Comparison of ENCODE assay signal across 9 cellular contexts in the genomic region with DNA sequence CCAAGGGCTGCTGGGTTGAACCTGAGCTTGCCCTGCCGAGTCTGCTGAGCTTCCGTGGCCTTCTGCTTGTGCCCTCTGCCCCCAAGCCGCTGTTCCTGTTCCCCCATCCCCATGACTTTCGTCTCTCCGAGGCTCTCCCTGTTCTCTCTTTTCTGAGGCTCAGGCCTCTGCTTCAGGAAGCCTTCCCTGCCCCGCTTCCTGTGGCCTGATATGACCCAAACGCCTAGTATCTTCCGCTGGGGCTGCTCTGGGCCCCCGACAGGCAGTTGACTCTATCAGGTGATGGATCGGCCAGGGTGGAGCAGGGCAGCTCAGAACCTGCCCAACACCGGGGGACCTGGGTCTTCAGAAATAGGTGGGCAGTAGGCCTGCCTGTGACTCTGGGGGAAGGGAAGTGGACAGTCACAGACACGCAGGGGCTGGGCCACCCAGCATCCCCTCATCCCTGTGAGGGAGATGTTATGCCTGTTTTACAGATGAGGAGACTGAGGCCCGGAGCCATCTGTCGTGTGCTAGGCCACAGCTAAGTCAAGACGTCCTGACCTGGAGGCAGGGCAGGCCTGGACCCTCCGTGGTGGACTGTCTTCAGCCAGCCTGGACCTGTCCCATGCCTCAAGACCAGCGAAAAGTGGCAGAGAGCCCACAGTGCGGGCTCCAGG. TPM values are rescaled to one million over a fixed set of nuclear protein-coding genes. Genes with fewer than 3 reads are reported as not detected.
A peak's percentile ranks its signal among the peaks of the same experiment; 100 is the strongest.
DNase-seq lines count a peak whose midpoint lies in the region; ATAC-seq, FAIRE-seq and TF ChIP-seq lines count a peak whose summit lies in the region.
"Had no signal": no experiment of that assay in that cellular context is flagged by ENCODE, and none has a peak within 500 bp of the region (broad histone marks: within the 10 kb centered on the region; RNA-seq: fewer than 3 reads in every experiment).

No MANE protein-coding gene starts in this region.

- H3K56ac ChIP-seq in mesendoderm (ENCODE audit: low read length), result peak overlapping the region; percentile 77

- no peak for TF ChIP-seq RAD21 in GM12878 (IDR thresholded peaks at IDR 0.05; ENCODE audit: insufficient read depth, low read depth, low read length)

- H4K20me1 ChIP-seq in GM12878 (ENCODE audit: control insufficient read depth, insufficient read depth), result no peaks in the 10 kb centered on the region

- POLR2A ChIA-PET in GM12878 (lab: Charles Lee), result interaction anchor here (0.6 to 6.3 kb wide), 14 partner anchors 10 to 514 kb away, joined by 3 to 92 read pairs (median 4); a partner anchor contains a TSS

- H4K5ac ChIP-seq in mesendoderm (ENCODE audit: low read length), result no peak overlapping the region

- H3K23ac ChIP-seq in mesendoderm (ENCODE audit: low read length), result no peak overlapping the region

- no peak overlapping the region for H3K4ac ChIP-seq in mesendoderm (ENCODE audit: low read depth, low read length)

- SMC1A ChIA-PET in GM12878 (lab: Charles Lee; ENCODE audit: uncharacterized antibody, unreplicated experiment), result interaction anchor here (0.7 to 4.6 kb wide), 5 partner anchors 18 to 87 kb away, joined by 3 to 32 read pairs (median 3); a partner anchor contains a TSS

- no peak overlapping the region for H2BK15ac ChIP-seq in mesendoderm (replicated peaks; ENCODE audit: low read depth)

- H3K79me2 ChIP-seq in GM12878 (ENCODE audit: control insufficient read depth, insufficient read depth, low read length), result peaks cover 19% of the 10 kb centered on the region
- no peaks in the 10 kb centered on the region for H3K79me2 ChIP-seq in mesendoderm (ENCODE audit: control insufficient read depth, insufficient read depth, low read length)

- H2BK120ac ChIP-seq in mesendoderm (ENCODE audit: low read depth, low read length), result no peak overlapping the region

- H2AK5ac ChIP-seq in mesendoderm (ENCODE audit: low read length), result no peak overlapping the region

- no peaks in the 10 kb centered on the region for H3K79me1 ChIP-seq in mesendoderm (ENCODE audit: low read length)

- no peak overlapping the region for H2AFZ ChIP-seq in GM12878 (ENCODE audit: control insufficient read depth, low read depth, low read length)

- H3K4me3 ChIP-seq in GM12878, result peak overlapping the region; percentile 88
- H3K4me3 ChIP-seq in mesendoderm (ENCODE audit: low read length), result no peak overlapping the region
- H3K4me3 ChIP-seq in vagina, result peak overlapping the region; percentile 87 to 92

- H3K27me3 ChIP-seq in GM12878 (replicated peaks in 1 of 2; ENCODE audit: control insufficient read depth in 2 of 2, insufficient read depth in 2 of 2, low read length in 1 of 2) (no peaks in the 10 kb centered on the region), mesendoderm (ENCODE audit: insufficient read depth, low read length, poor library complexity) (no peaks in the 10 kb centered on the region), vagina (no peaks in the 10 kb centered on the region)

- in situ Hi-C loops in GM12878 (cut with MboI), result no loop called here

- H3K9me3 ChIP-seq in GM12878 (replicated peaks; ENCODE audit: control insufficient read depth, insufficient read depth, low read length) (no peaks in the 10 kb centered on the region), vagina (no peaks in the 10 kb centered on the region)

- no peak for TF ChIP-seq CTCF in GM12878 (IDR thresholded peaks at IDR 0.05 in 2 of 3, conservative IDR thresholded peaks at IDR 0.05 in 1 of 3; ENCODE audit: control insufficient read depth in 2 of 3, extremely low read depth in 1 of 3, insufficient read depth in 1 of 3, low read depth in 3 of 3, low read length in 3 of 3)
- TF ChIP-seq CTCF in vagina (IDR thresholded peaks at IDR 0.05), result no peak

- intact Hi-C loops in left cardiac atrium (cut with DNase I), result no loop called here
- intact Hi-C loops in left ventricle myocardium superior (cut with micrococcal nuclease), result no loop called here
- intact Hi-C loops in GM12878 (cut with micrococcal nuclease; ENCODE audit: unreplicated experiment), result loop anchor here (2.0 kb wide), 1 partner anchor 17 kb away; a partner anchor contains a TSS
- intact Hi-C loops in vagina (cut with DNase I), result no loop called here

- no peak overlapping the region for H4K8ac ChIP-seq in mesendoderm (ENCODE audit: low read depth, low read length)

- TF ChIP-seq POLR2A in GM12878 (IDR thresholded peaks at IDR 0.05; ENCODE audit: low read depth, low read length) (no peak), vagina (IDR thresholded peaks at IDR 0.05) (no peak)

- CTCF ChIA-PET in GM12878 (lab: Yijun Ruan, JAX), result interaction anchor here (0.8 to 5.7 kb wide), 7 partner anchors 16 to 63 kb away, joined by 3 to 147 read pairs (median 23); a partner anchor contains a TSS

- no peak for FAIRE-seq in GM12878 (lab: Jason Lieb, UNC)

- no peaks in the 10 kb centered on the region; a peak in 2 of 4 replicates for H3K36me3 ChIP-seq in GM12878 (ENCODE audit: control insufficient read depth in 2 of 2, insufficient read depth in 2 of 2, low read length in 1 of 2)
- H3K36me3 ChIP-seq in mesendoderm (ENCODE audit: control insufficient read depth, insufficient read depth, low read length), result peaks cover 8% of the 10 kb centered on the region
- H3K36me3 ChIP-seq in vagina, result peaks cover 0 to 30% of the 10 kb centered on the region in 2 donors

- H3K4me1 ChIP-seq in GM12878 (ENCODE audit: control insufficient read depth, insufficient read depth, low read length) (peaks cover 12% of the 10 kb centered on the region), mesendoderm (ENCODE audit: control insufficient read depth, low read depth, low read length) (peaks cover 5% of the 10 kb centered on the region), vagina (peaks cover 33% of the 10 kb centered on the region)

- TF ChIP-seq EP300 in GM12878 (IDR thresholded peaks at IDR 0.05; ENCODE audit: borderline replicate concordance in 1 of 2, control insufficient read depth in 1 of 2, low read depth in 2 of 2, low read length in 2 of 2), result no peak

- H2BK5ac ChIP-seq in mesendoderm (ENCODE audit: low read length), result peak overlapping the region; percentile 10

- no peak overlapping the region for H3K18ac ChIP-seq in mesendoderm (ENCODE audit: low read length)

- H3K9ac ChIP-seq in GM12878 (ENCODE audit: control insufficient read depth, insufficient read depth, low read length) (peak overlapping the region; percentile 97), mesendoderm (ENCODE audit: low read length) (peak overlapping the region; percentile 32)

- BruUV-seq in GM12878 (replicated peaks; lab: Mats Ljungman, UMichigan), result no TSS peak

- WGBS in GM12878 (ENCODE audit: insufficient coverage, insufficient replicate concordance, low lambda C conversion rate, missing lambda C conversion rate), result 63% methylated on average over 18 of the region's 18 CpGs
- no CpG with 5 or more reads among the region's 18 CpGs for WGBS in mesendoderm (ENCODE audit: extremely low coverage, insufficient coverage, low lambda C conversion rate)

- peak overlapping the region; percentile 100 for H3K4me2 ChIP-seq in GM12878 (ENCODE audit: control insufficient read depth, insufficient read depth)
- no peak overlapping the region for H3K4me2 ChIP-seq in mesendoderm (ENCODE audit: low read length)

- peak overlapping the region; percentile 81 for H3K27ac ChIP-seq in GM12878 (ENCODE audit: control insufficient read depth, insufficient read depth)
- H3K27ac ChIP-seq in mesendoderm (ENCODE audit: low read depth, low read length), result peak overlapping the region; percentile 30
- peak overlapping the region; percentile 98 for H3K27ac ChIP-seq in vagina

- ATAC-seq in left cardiac atrium (no peak), left ventricle myocardium superior (no peak), GM12878 (no peak)

- DNase-seq in left cardiac atrium (peak; percentile 64), left ventricle myocardium superior (no peak), GM12878 (ENCODE audit: low read depth, low spot score) (no peak), mesendoderm (no peak), vagina (ENCODE audit: extremely low spot score in 2 of 2) (no peak), NCI-H345 treated with DMSO at 0.1 percent for 48 hours (lab: John Stamatoyannopoulos, UW; ENCODE audit: unreplicated experiment) (no peak), kidney glomerular epithelial cell (lab: John Stamatoyannopoulos, UW) (no peak), retina (no peak)
- DNase-seq: central memory CD4-positive, alpha-beta T cell had no signal

- RAD21 ChIA-PET in GM12878 (lab: Charles Lee; ENCODE audit: unreplicated experiment), result interaction anchor here (0.9 to 4.3 kb wide), 5 partner anchors 16 to 64 kb away, joined by 3 to 56 read pairs (median 4); a partner anchor contains a TSS

RNA-seq across cellular contexts. Expression of a gene that starts 16.3 kb away (rescaled TPM):
- total RNA-seq in left cardiac atrium, result 10 to 100 TPM; 68.9 to 96.3 TPM
- total RNA-seq in left ventricle myocardium superior, result 98.7 TPM
- total RNA-seq in GM12878 (2013; cell fraction: nucleolus; rRNA removed), result 14.0 and 18.4 TPM in 2 replicates
- total RNA-seq in GM12878 (2014; rRNA removed), result 67.2 and 68.2 TPM in 2 replicates
- 11.7 and 14.3 TPM in 2 replicates for total RNA-seq in GM12878 (2014; rRNA removed; fragmentation: Illumina TruSeq; extraction: Trizol)
- total RNA-seq in GM12878 (2021), result 41.0 and 41.1 TPM in 2 replicates
- 14.3 TPM for polyA plus RNA-seq in GM12878 (2011; ENCODE audit: low read depth)
- polyA plus RNA-seq in GM12878 (2011; rRNA removed), result 16.1 and 38.1 TPM in 2 replicates
- polyA plus RNA-seq in GM12878 (2011; cell fraction: cytosol; rRNA removed), result 55.1 and 86.9 TPM in 2 replicates
- 29.9 and 33.6 TPM in 2 replicates for polyA plus RNA-seq in GM12878 (2011; cell fraction: nucleus; rRNA removed)
- polyA plus RNA-seq in GM12878 (2012), result 28.7 and 31.3 TPM in 2 replicates
- 1.1 and 6.7 TPM in 2 replicates for polyA plus RNA-seq in GM12878 (2014; fragmentation: Illumina TruSeq; extraction: Trizol)
- 1 to 10 TPM; 1.5 to 7.4 TPM for polyA plus RNA-seq in GM12878 (2014; fragmentation: Nextera tagmentation; extraction: Ambion mirVana)
- polyA plus RNA-seq in GM12878 (2014; rRNA removed), result 61.8 and 85.7 TPM in 2 replicates
- polyA plus RNA-seq in GM12878 (2016; fragmentation: Nextera tagmentation; extraction: Ambion mirVana), result 10 to 100 TPM; 62.6 to 65.5 TPM
- 5.2 and 13.9 TPM in 2 replicates for polyA minus RNA-seq in GM12878 (2011; rRNA and poly(A)+ RNA removed)
- polyA minus RNA-seq in GM12878 (2011; cell fraction: cytosol; rRNA and poly(A)+ RNA removed), result 5.6 and 10.4 TPM in 2 replicates
- polyA minus RNA-seq in GM12878 (2011; cell fraction: nucleus; rRNA and poly(A)+ RNA removed), result 11.1 and 23.5 TPM in 2 replicates
- 18.3 TPM for polyA plus RNA-seq in mesendoderm (2013, experiment 1 of 2)
- 18.3 TPM for polyA plus RNA-seq in mesendoderm (2013, experiment 2 of 2)
- 83.5 TPM for total RNA-seq in vagina

RNA-seq across cellular contexts. Expression of a gene that starts 16.8 kb away (rescaled TPM):
- total RNA-seq in left cardiac atrium (10 to 100 TPM; 13.6 to 14.4 TPM), left ventricle myocardium superior (12.0 TPM), GM12878 (2014; rRNA removed) (7.5 and 7.7 TPM in 2 replicates), GM12878 (2014; rRNA removed; fragmentation: Illumina TruSeq; extraction: Trizol) (2.8 and 3.3 TPM in 2 replicates), GM12878 (2021) (7.8 and 10.3 TPM in 2 replicates), vagina (33.1 TPM)
- total RNA-seq in GM12878 (2013; cell fraction: nucleolus; rRNA removed), result 9.4 and 10.2 TPM in 2 replicates
- 1.5 TPM for polyA plus RNA-seq in GM12878 (2011; ENCODE audit: low read depth)
- polyA plus RNA-seq in GM12878 (2011; rRNA removed) (2.0 and 3.2 TPM in 2 replicates), GM12878 (2014; fragmentation: Illumina TruSeq; extraction: Trizol) (1.1 and 3.6 TPM in 2 replicates), GM12878 (2014; fragmentation: Nextera tagmentation; extraction: Ambion mirVana) (under 1 TPM; 0.03 to 0.18 TPM), GM12878 (2014; rRNA removed) (7.3 and 7.6 TPM in 2 replicates), GM12878 (2016; fragmentation: Nextera tagmentation; extraction: Ambion mirVana) (1 to 10 TPM; 1.4 TPM)
- polyA plus RNA-seq in GM12878 (2011; cell fraction: cytosol; rRNA removed), result 3.8 and 4.1 TPM in 2 replicates
- polyA plus RNA-seq in GM12878 (2011; cell fraction: nucleus; rRNA removed), result 24.2 and 27.6 TPM in 2 replicates
- 5.1 and 5.5 TPM in 2 replicates for polyA plus RNA-seq in GM12878 (2012)
- polyA minus RNA-seq in GM12878 (2011; rRNA and poly(A)+ RNA removed), result 4.1 and 5.0 TPM in 2 replicates
- 4.0 and 4.8 TPM in 2 replicates for polyA minus RNA-seq in GM12878 (2011; cell fraction: cytosol; rRNA and poly(A)+ RNA removed)
- polyA minus RNA-seq in GM12878 (2011; cell fraction: nucleus; rRNA and poly(A)+ RNA removed), result 7.3 and 9.2 TPM in 2 replicates
- 39.7 TPM for polyA plus RNA-seq in mesendoderm (2013, experiment 1 of 2)
- 40.7 TPM for polyA plus RNA-seq in mesendoderm (2013, experiment 2 of 2)

RNA-seq across cellular contexts. Expression of a gene that starts 17.5 kb away (rescaled TPM):
- 10 to 100 TPM; 31.6 to 32.6 TPM for total RNA-seq in left cardiac atrium
- total RNA-seq in left ventricle myocardium superior, result 33.6 TPM
- 15.6 and 20.1 TPM in 2 replicates for total RNA-seq in GM12878 (2013; cell fraction: nucleolus; rRNA removed)
- 13.7 and 14.5 TPM in 2 replicates for total RNA-seq in GM12878 (2014; rRNA removed)
- 7.3 and 10.6 TPM in 2 replicates for total RNA-seq in GM12878 (2014; rRNA removed; fragmentation: Illumina TruSeq; extraction: Trizol)
- 26.3 and 29.2 TPM in 2 replicates for total RNA-seq in GM12878 (2021)
- 17.7 TPM for polyA plus RNA-seq in GM12878 (2011; ENCODE audit: low read depth)
- 4.6 and 13.8 TPM in 2 replicates for polyA plus RNA-seq in GM12878 (2011; rRNA removed)
- 19.9 and 31.8 TPM in 2 replicates for polyA plus RNA-seq in GM12878 (2011; cell fraction: cytosol; rRNA removed)
- 92.7 and 122 TPM in 2 replicates for polyA plus RNA-seq in GM12878 (2011; cell fraction: nucleus; rRNA removed)
- polyA plus RNA-seq in GM12878 (2012), result 21.5 and 23.2 TPM in 2 replicates
- 2.9 and 11.0 TPM in 2 replicates for polyA plus RNA-seq in GM12878 (2014; fragmentation: Illumina TruSeq; extraction: Trizol)
- polyA plus RNA-seq in GM12878 (2014; fragmentation: Nextera tagmentation; extraction: Ambion mirVana), result under 1 TPM; 0.37 to 0.75 TPM
- 19.0 and 26.9 TPM in 2 replicates for polyA plus RNA-seq in GM12878 (2014; rRNA removed)
- 10 to 100 TPM; 15.8 to 18.6 TPM for polyA plus RNA-seq in GM12878 (2016; fragmentation: Nextera tagmentation; extraction: Ambion mirVana)
- polyA minus RNA-seq in GM12878 (2011; rRNA and poly(A)+ RNA removed), result 11.5 and 14.9 TPM in 2 replicates
- 12.2 and 13.6 TPM in 2 replicates for polyA minus RNA-seq in GM12878 (2011; cell fraction: cytosol; rRNA and poly(A)+ RNA removed)
- 21.0 and 34.0 TPM in 2 replicates for polyA minus RNA-seq in GM12878 (2011; cell fraction: nucleus; rRNA and poly(A)+ RNA removed)
- 15.4 TPM for polyA plus RNA-seq in mesendoderm (2013, experiment 1 of 2)
- 16.1 TPM for polyA plus RNA-seq in mesendoderm (2013, experiment 2 of 2)
- total RNA-seq in vagina, result 20.6 TPM

RNA-seq across cellular contexts. Expression of a gene that starts 21.4 kb away (rescaled TPM):
- total RNA-seq in left cardiac atrium (100 to 1,000 TPM; 122 to 135 TPM), left ventricle myocardium superior (132 TPM), GM12878 (2014; rRNA removed) (219 and 251 TPM in 2 replicates), GM12878 (2014; rRNA removed; fragmentation: Illumina TruSeq; extraction: Trizol) (170 and 195 TPM in 2 replicates), GM12878 (2021) (264 and 283 TPM in 2 replicates), vagina (85.2 TPM)
- total RNA-seq in GM12878 (2013; cell fraction: nucleolus; rRNA removed), result 10.7 and 13.0 TPM in 2 replicates
- polyA plus RNA-seq in GM12878 (2011; ENCODE audit: low read depth), result 46.9 TPM
- polyA plus RNA-seq in GM12878 (2011; rRNA removed) (75.7 and 138 TPM in 2 replicates), GM12878 (2014; fragmentation: Illumina TruSeq; extraction: Trizol) (42.7 and 109 TPM in 2 replicates), GM12878 (2014; fragmentation: Nextera tagmentation; extraction: Ambion mirVana) (10 to 100 TPM in 1 of 2 experiments, 1 to 10 TPM in 1; 8.4 to 27.7 TPM), GM12878 (2014; rRNA removed) (222 and 270 TPM in 2 replicates), GM12878 (2016; fragmentation: Nextera tagmentation; extraction: Ambion mirVana) (10 to 100 TPM; 59.7 to 84.0 TPM)
- polyA plus RNA-seq in GM12878 (2011; cell fraction: cytosol; rRNA removed), result 154 and 216 TPM in 2 replicates
- 118 and 123 TPM in 2 replicates for polyA plus RNA-seq in GM12878 (2011; cell fraction: nucleus; rRNA removed)
- polyA plus RNA-seq in GM12878 (2012), result 119 TPM in 2 replicates
- 29.3 and 51.8 TPM in 2 replicates for polyA minus RNA-seq in GM12878 (2011; rRNA and poly(A)+ RNA removed)
- 30.6 and 32.9 TPM in 2 replicates for polyA minus RNA-seq in GM12878 (2011; cell fraction: cytosol; rRNA and poly(A)+ RNA removed)
- 12.5 and 20.9 TPM in 2 replicates for polyA minus RNA-seq in GM12878 (2011; cell fraction: nucleus; rRNA and poly(A)+ RNA removed)
- 546 TPM for polyA plus RNA-seq in mesendoderm (2013, experiment 1 of 2)
- polyA plus RNA-seq in mesendoderm (2013, experiment 2 of 2), result 550 TPM

RNA-seq across cellular contexts. Expression of a gene that starts 22.9 kb away (rescaled TPM):
- total RNA-seq in left cardiac atrium, result under 1 TPM in 1 of 2 donors, not detected in 1; 0.13 TPM
- total RNA-seq in left ventricle myocardium superior, result not detected
- 0.33 and 0.69 TPM in 2 replicates for total RNA-seq in GM12878 (2013; cell fraction: nucleolus; rRNA removed)
- not detected in 2 replicates for total RNA-seq in GM12878 (2014; rRNA removed)
- total RNA-seq in GM12878 (2014; rRNA removed; fragmentation: Illumina TruSeq; extraction: Trizol), result not detected in 2 replicates
- total RNA-seq in GM12878 (2021), result not detected in 2 replicates
- polyA plus RNA-seq in GM12878 (2011; ENCODE audit: low read depth), result not detected
- 0.04 TPM in 1 of 2 replicates, not detected in the other for polyA plus RNA-seq in GM12878 (2011; rRNA removed)
- polyA plus RNA-seq in GM12878 (2011; cell fraction: cytosol; rRNA removed), result 0.06 and 0.07 TPM in 2 replicates
- polyA plus RNA-seq in GM12878 (2011; cell fraction: nucleus; rRNA removed), result 0.16 and 0.57 TPM in 2 replicates
- not detected in 2 replicates for polyA plus RNA-seq in GM12878 (2012)
- polyA plus RNA-seq in GM12878 (2014; fragmentation: Illumina TruSeq; extraction: Trizol), result not detected in 2 replicates
- polyA plus RNA-seq in GM12878 (2014; fragmentation: Nextera tagmentation; extraction: Ambion mirVana), result not detected
- 0.20 TPM in 1 of 2 replicates, not detected in the other for polyA plus RNA-seq in GM12878 (2014; rRNA removed)
- polyA plus RNA-seq in GM12878 (2016; fragmentation: Nextera tagmentation; extraction: Ambion mirVana), result not detected
- polyA minus RNA-seq in GM12878 (2011; rRNA and poly(A)+ RNA removed), result not detected in 2 replicates
- polyA minus RNA-seq in GM12878 (2011; cell fraction: cytosol; rRNA and poly(A)+ RNA removed), result not detected in 2 replicates
- polyA minus RNA-seq in GM12878 (2011; cell fraction: nucleus; rRNA and poly(A)+ RNA removed), result 0.77 TPM in 1 of 2 replicates, not detected in the other
- polyA plus RNA-seq in mesendoderm (2013, experiment 1 of 2), result not detected
- 0.03 TPM for polyA plus RNA-seq in mesendoderm (2013, experiment 2 of 2)
- 0.98 TPM for total RNA-seq in vagina

Comparison
In these comparisons a context has a peak if more than half of its experiments do, and no peak if none do; other contexts are left out.
1. H3K27ac ChIP-seq: peak in every context shown above with its lines; median percentile 98 in vagina; 81 in GM12878; 30 in mesendoderm.